ENCODE assay signal across 8 cellular contexts in the genomic region with DNA sequence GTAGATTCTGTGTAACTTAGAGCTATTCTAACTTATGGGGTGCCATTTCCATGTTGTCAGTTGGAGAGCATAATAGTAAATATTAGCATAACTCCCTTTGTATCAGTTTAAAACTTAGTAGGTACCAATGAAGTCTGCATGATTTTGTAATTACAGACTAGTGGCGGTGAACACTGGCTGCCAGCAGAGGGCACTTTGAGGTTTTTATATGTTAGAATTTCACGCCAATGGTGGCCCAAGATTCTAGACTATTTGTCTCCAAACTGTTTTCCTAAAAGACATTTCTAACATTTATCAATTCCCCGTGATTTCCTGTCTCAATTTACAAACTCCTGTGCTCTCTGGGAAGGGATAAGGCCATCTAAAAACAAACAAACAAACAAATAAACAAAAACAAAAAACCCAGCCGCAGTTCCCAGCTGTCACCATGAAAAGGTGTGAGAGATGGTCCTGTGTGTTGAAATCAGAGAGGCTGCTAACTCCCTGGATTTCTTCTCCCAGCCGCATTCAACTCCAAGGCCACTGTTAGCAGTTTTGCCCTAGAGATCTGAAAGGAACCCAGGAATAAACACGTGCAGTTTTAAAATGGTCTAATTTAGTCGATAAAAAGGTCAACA. TPM values are rescaled to one million over a fixed set of nuclear protein-coding genes. Genes with fewer than 3 reads are reported as not detected.
DNase-seq lines count a peak whose midpoint lies in the region; ATAC-seq, FAIRE-seq and TF ChIP-seq lines count a peak whose summit lies in the region.

No MANE protein-coding gene starts in this region.

- intact Hi-C loops in pancreas (cut with DNase I) = loop anchor here in 1 of 3 donors (10.0 kb wide), 1 partner anchor 491 kb away; no protein-coding TSS in a partner anchor

- TF ChIP-seq CTCF in epithelial cell of esophagus (IDR thresholded peaks at IDR 0.05; ENCODE audit: insufficient read depth, low read depth, low read length, missing control alignments) = peak; percentile 80
- TF ChIP-seq CTCF in pancreas (IDR thresholded peaks at IDR 0.05) = peak; percentile 24 to 50 (median 38)

- WGBS in pancreas, 2 donors = 34 to 35% methylated on average over 7 of the region's 7 CpGs

- peak; percentile 56 for ATAC-seq in HG02885 (IDR thresholded peaks at IDR 0.05; ENCODE audit: poor library complexity, unreplicated experiment)
- peak in 3 of 4 donors; percentile 49 to 73 (median 70) for ATAC-seq in pancreas
- no peak for ATAC-seq in GM21619 (IDR thresholded peaks at IDR 0.05; ENCODE audit: unreplicated experiment)

- no peak overlapping the region for H3K27ac ChIP-seq in pancreas

- FAIRE-seq in pancreas (lab: Jason Lieb, UNC) = peak; percentile 20

- H3K4me1 ChIP-seq in pancreas = no peaks in the 10 kb centered on the region

- H3K36me3 ChIP-seq in pancreas = no peaks in the 10 kb centered on the region

- H3K4me3 ChIP-seq in epithelial cell of esophagus (ENCODE audit: low read length) (no peak overlapping the region), pancreas (no peak overlapping the region)

- no peaks in the 10 kb centered on the region for H3K27me3 ChIP-seq in pancreas

- H3K9me3 ChIP-seq in pancreas = no peaks in the 10 kb centered on the region

- DNase-seq in NCI-H146 (lab: John Stamatoyannopoulos, UW) (peak; percentile 6), NCI-H146 treated with DMSO at 0.1 percent for 48 hours (lab: John Stamatoyannopoulos, UW; ENCODE audit: unreplicated experiment) (no peak), OCI-M1 (lab: John Stamatoyannopoulos, UW) (peak; percentile 49), epithelial cell of esophagus (ENCODE audit: low read depth) (peak; percentile 45), pancreas (peak in 1 of 6 donors; percentile 29)
- no peak for DNase-seq in stimulated activated naive CD4-positive, alpha-beta T cell treated with Interleukin-2 at 50 U/mL for 16 hours (lab: John Stamatoyannopoulos, UW)

RNA-seq across cellular contexts. Expression of a gene that starts 57.6 kb away (rescaled TPM):
- total RNA-seq in pancreas = 1 to 10 TPM; 1.5 to 3.7 (median 2.0) TPM
- polyA plus RNA-seq in pancreas = 1 to 10 TPM; 1.5 to 3.8 TPM

Comparison
In these comparisons a context has a peak if more than half of its experiments do, and no peak if none do; other contexts are left out.
1. DNase-seq: peak in NCI-H146 (single experiment), OCI-M1 (single experiment) and epithelial cell of esophagus (single experiment); none in NCI-H146 treated with DMSO at 0.1 percent for 48 hours (single experiment) and stimulated activated naive CD4-positive, alpha-beta T cell treated with Interleukin-2 at 50 U/mL for 16 hours (single experiment).